ENCODE assay signal across 30 cellular contexts in genomic region chr17:81315170-81315884, GRCh38. TPM values are rescaled to one million over a fixed set of nuclear protein-coding genes. Genes with fewer than 3 reads are reported as not detected.
DNase-seq lines count a peak whose midpoint lies in the region; FAIRE-seq and TF ChIP-seq lines count a peak whose summit lies in the region.
"Had no signal": no experiment of that assay in that cellular context is flagged by ENCODE, and none has a peak within 500 bp of the region (broad histone marks: within the 10 kb centered on the region; RNA-seq: fewer than 3 reads in every experiment).

No MANE protein-coding gene starts in this region.

- H3K4ac ChIP-seq in trophoblast cell (ENCODE audit: low read depth, low read length), result no peak overlapping the region

- H3K9ac ChIP-seq in trophoblast cell (ENCODE audit: low read length), result no peak overlapping the region

- peaks cover 9% of the 10 kb centered on the region for H3K79me1 ChIP-seq in trophoblast cell (ENCODE audit: low read length)

- no peak overlapping the region for H3K23ac ChIP-seq in trophoblast cell (ENCODE audit: low read length)

- H4K12ac ChIP-seq in trophoblast cell (ENCODE audit: low read depth, low read length), result no peak overlapping the region

- H4K8ac ChIP-seq in trophoblast cell (ENCODE audit: low read depth, low read length), result no peak overlapping the region

- WGBS in trophoblast cell (ENCODE audit: extremely low coverage, insufficient coverage, insufficient read length), result no CpG with 5 or more reads among the region's 19 CpGs

- no peak overlapping the region for H3K18ac ChIP-seq in trophoblast cell (ENCODE audit: low read length)

- no peak overlapping the region for H2AFZ ChIP-seq in trophoblast cell (ENCODE audit: insufficient read depth, low read length, poor library complexity)
- H2AFZ ChIP-seq: GM23338 had no signal

- H3K4me2 ChIP-seq in trophoblast cell (ENCODE audit: low read length), result no peak overlapping the region
- H3K4me2 ChIP-seq: GM23338 had no signal

- H2BK12ac ChIP-seq in trophoblast cell (ENCODE audit: low read length), result peak overlapping the region; percentile 31

- peak overlapping the region; percentile 23 for H3K14ac ChIP-seq in trophoblast cell (ENCODE audit: low read length)

- H2BK120ac ChIP-seq in trophoblast cell (ENCODE audit: insufficient read depth, low read length, poor library complexity), result no peak overlapping the region

- peak overlapping the region; percentile 89 for H3K27ac ChIP-seq in SJCRH30
- H3K27ac ChIP-seq in trophoblast cell (ENCODE audit: low read depth, low read length), result no peak overlapping the region
- no peak overlapping the region for H3K27ac ChIP-seq in coronary artery
- H3K27ac ChIP-seq: cardiac muscle cell, left ventricle myocardium inferior, SK-N-MC had no signal

- peak overlapping the region; percentile 35 for H3K4me3 ChIP-seq in SJCRH30
- no peak overlapping the region for H3K4me3 ChIP-seq in trophoblast cell (ENCODE audit: low read depth, low read length)
- H3K4me3 ChIP-seq in coronary artery, result no peak overlapping the region
- H3K4me3 ChIP-seq: cardiac muscle cell, GM23338, left ventricle myocardium inferior, SK-N-MC had no signal

- H3K36me3 ChIP-seq in SJCRH30, result no peaks in the 10 kb centered on the region
- H3K36me3 ChIP-seq in trophoblast cell (ENCODE audit: control insufficient read depth in 1 of 2, insufficient read depth in 2 of 2, low read length in 2 of 2), result no peaks in the 10 kb centered on the region
- H3K36me3 ChIP-seq: cardiac muscle cell, left ventricle myocardium inferior had no signal

- no peak overlapping the region for H4K91ac ChIP-seq in trophoblast cell (ENCODE audit: low read depth, low read length)

- DNase-seq in SJCRH30, result peak; percentile 92 to 94
- DNase-seq in hypothalamus (lab: John Stamatoyannopoulos, UW), result peak in 26 of 51 donors; percentile 8 to 69 (median 30)
- DNase-seq in trophoblast cell, result no peak
- no peak for DNase-seq in urothelium cell line (ENCODE audit: low spot score)
- DNase-seq in GM20000 (ENCODE audit: low spot score), result no peak
- DNase-seq in coronary artery (ENCODE audit: low spot score), result no peak
- DNase-seq in NCI-H1436 (lab: John Stamatoyannopoulos, UW), result no peak
- DNase-seq: activated CD4-positive, alpha-beta T cell treated with anti-CD3 and anti-CD28 coated beads, Interleukin-2, amount 50 U/mL, for 4 hours; activated naive CD8-positive, alpha-beta T cell treated with anti-CD3 and anti-CD28 coated beads, Interleukin-2, amount 50 U/mL, for 24 hours; activated T-cell treated with anti-CD3 and anti-CD28 coated beads, Interleukin-2, amount 50 U/mL, for 48 hours; Calu3; DMS79 treated with DMSO at 0.1 percent for 48 hours; effector CD4-positive, alpha-beta T cell; GDM1; HFFc6; islet precursor cell; left ventricle myocardium inferior; naive B cell; NCI-H1092 treated with DMSO at 0.1 percent for 48 hours; NCI-H187 treated with DMSO at 0.1 percent for 48 hours; NCI-H2171; NCI-H510A; occipital lobe; stimulated activated naive CD4-positive, alpha-beta T cell had no signal

- no peak for TF ChIP-seq CTCF in GM20000 (IDR thresholded peaks at IDR 0.05; ENCODE audit: extremely low read depth, missing control alignments)
- TF ChIP-seq CTCF in coronary artery (IDR thresholded peaks at IDR 0.05), result no peak

- peaks cover 64% of the 10 kb centered on the region for H3K4me1 ChIP-seq in SJCRH30
- peaks cover 16 to 32% of the 10 kb centered on the region in 2 experiments for H3K4me1 ChIP-seq in trophoblast cell (ENCODE audit: control insufficient read depth in 1 of 2, insufficient read depth in 2 of 2, low read length in 2 of 2)

- H3K79me2 ChIP-seq in trophoblast cell (ENCODE audit: control insufficient read depth, insufficient read depth, low read length, poor library complexity), result no peaks in the 10 kb centered on the region

- H3K9me3 ChIP-seq in SJCRH30 (replicated peaks) (no peaks in the 10 kb centered on the region), trophoblast cell (ENCODE audit: insufficient read depth, low read depth, low read length) (peaks cover 1% of the 10 kb centered on the region)
- H3K9me3 ChIP-seq: left ventricle myocardium inferior had no signal

- FAIRE-seq in urothelium cell line (lab: Jason Lieb, UNC), result peak; percentile 5
- FAIRE-seq: astrocyte, colon, TTC549 had no signal

- peak overlapping the region; percentile 50 for H2AK5ac ChIP-seq in trophoblast cell (ENCODE audit: low read length)

- no peak overlapping the region for H2BK5ac ChIP-seq in trophoblast cell (ENCODE audit: low read depth, low read length, poor library complexity)

- H3K27me3 ChIP-seq in SJCRH30, result no peaks in the 10 kb centered on the region
- no peaks in the 10 kb centered on the region for H3K27me3 ChIP-seq in trophoblast cell (ENCODE audit: insufficient read depth, low read length)
- H3K27me3 ChIP-seq: cardiac muscle cell had no signal

RNA-seq across cellular contexts. Expression of gene SLC38A10, which starts 20.2 kb away (rescaled TPM):
- 97.0 and 99.8 TPM in 2 replicates for total RNA-seq in SJCRH30 (2014; rRNA removed; shearing (Covaris generic))
- 35.9 and 39.2 TPM in 2 replicates for polyA plus RNA-seq in trophoblast cell (2013)

Comparison
In these comparisons a context has a peak if more than half of its experiments do, and no peak if none do; other contexts are left out.
1. DNase-seq: peak in SJCRH30 (2 of 2) and hypothalamus (26 of 51); none in trophoblast cell (0 of 2), urothelium cell line (single experiment), GM20000 (single experiment), coronary artery (single experiment) and NCI-H1436 (single experiment).